In the genomic region with DNA sequence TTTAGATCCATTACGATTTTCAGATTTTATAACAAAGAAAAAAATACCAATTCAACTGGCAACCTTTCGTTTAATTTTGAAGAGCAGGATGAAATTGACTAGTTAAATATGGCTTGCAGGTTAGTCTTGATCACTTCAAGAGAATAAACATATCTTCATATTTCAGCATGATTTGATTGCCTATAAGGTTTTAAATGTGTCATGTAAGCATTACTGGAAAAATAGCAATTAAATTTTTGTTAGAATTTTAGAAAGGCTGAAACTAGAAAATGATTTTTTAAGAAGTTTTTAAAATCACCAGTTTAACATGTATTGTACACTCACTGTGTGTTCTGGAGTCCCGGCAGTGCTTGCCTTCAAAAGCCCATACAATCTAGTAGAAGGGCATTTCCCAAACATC, we compare ENCODE assay signal across 11 cellular contexts.
"Had no signal": no experiment of that assay in that cellular context is flagged by ENCODE, and none has a peak within 500 bp of the region (broad histone marks: within the 10 kb centered on the region; RNA-seq: fewer than 3 reads in every experiment).

No MANE protein-coding gene starts in this region.

- H3K4me3 ChIP-seq: GM23248, GM23338, HAP-1 had no signal

- H3K36me3 ChIP-seq: HAP-1 had no signal

- H3K9ac ChIP-seq: GM23248 had no signal

- H3K4me2 ChIP-seq: GM23338 had no signal

- H2AFZ ChIP-seq: GM23248, GM23338 had no signal

- FAIRE-seq: H1, H54 had no signal

- H3K4me1 ChIP-seq: HAP-1 had no signal

- H3K27ac ChIP-seq: GM23248 had no signal

- ATAC-seq: GM23338, HCT116 had no signal

- DNase-seq: GM23248, GOT3, H7, H9, HCEC 1CT, HFFc6 had no signal

- H3K9me3 ChIP-seq: HAP-1 had no signal
